10 cellular contexts compared by ENCODE assay signal in genomic region chr11:93532285-93532789, GRCh38. TPM values are rescaled to one million over a fixed set of nuclear protein-coding genes. Genes with fewer than 3 reads are reported as not detected.
DNase-seq lines count a peak whose midpoint lies in the region; ATAC-seq and TF ChIP-seq lines count a peak whose summit lies in the region.
"Had no signal": no experiment of that assay in that cellular context is flagged by ENCODE, and none has a peak within 500 bp of the region (broad histone marks: within the 10 kb centered on the region; RNA-seq: fewer than 3 reads in every experiment).

No MANE protein-coding gene starts in this region.

- CTCF ChIA-PET in activated naive CD4-positive, alpha-beta T cell treated with anti-CD3 and anti-CD28 coated beads, Interleukin-2, amount 10 ng/mL, durations not matched to agents 7 days and 5 days (lab: Charles Lee): interaction anchor here (0.6 to 2.2 kb wide), 2 partner anchors 10 to 301 kb away, joined by 3 to 7 read pairs; no protein-coding TSS in a partner anchor

- DNase-seq in activated naive CD4-positive, alpha-beta T cell treated with anti-CD3 and anti-CD28 coated beads, Interleukin-2, amount 50 U/mL, for 72 hours (ENCODE audit: low spot score in 2 of 2): no peak
- DNase-seq in activated naive CD4-positive, alpha-beta T cell treated with anti-CD3 and anti-CD28 coated beads, Interleukin-2, amount 10 ng/mL, durations not matched to agents 7 days and 5 days: no peak
- DNase-seq in activated T-cell treated with anti-CD3 and anti-CD28 coated beads, Interleukin-2, amount 50 U/mL, for 48 hours: peak; percentile 43 to 57
- peak; percentile 43 for DNase-seq in stimulated activated CD8-positive, alpha-beta memory T cell treated with anti-CD3 and anti-CD28 coated beads, Interleukin-4, amount 100 ng/mL, for 48 hours
- DNase-seq in GM10266 (ENCODE audit: extremely low spot score) (no peak), NCI-H2081 (lab: John Stamatoyannopoulos, UW) (no peak), superior temporal gyrus (ENCODE audit: extremely low spot score) (no peak)
- DNase-seq: left lung had no signal

- H3K9me3 Mint-ChIP-seq in activated naive CD4-positive, alpha-beta T cell treated with anti-CD3 and anti-CD28 coated beads, Interleukin-2, amount 50 U/mL, for 72 hours: no peaks in the 10 kb centered on the region
- no peaks in the 10 kb centered on the region for H3K9me3 Mint-ChIP-seq in activated naive CD4-positive, alpha-beta T cell treated with anti-CD3 and anti-CD28 coated beads, Interleukin-2, amount 10 ng/mL, durations not matched to agents 7 days and 5 days

- H3K27ac Mint-ChIP-seq in activated naive CD4-positive, alpha-beta T cell treated with anti-CD3 and anti-CD28 coated beads, Interleukin-2, amount 50 U/mL, for 72 hours: peak overlapping the region in 1 of 2 donors; percentile 62
- no peak overlapping the region for H3K27ac Mint-ChIP-seq in activated naive CD4-positive, alpha-beta T cell treated with anti-CD3 and anti-CD28 coated beads, Interleukin-2, amount 10 ng/mL, durations not matched to agents 7 days and 5 days

- ATAC-seq in activated naive CD4-positive, alpha-beta T cell treated with anti-CD3 and anti-CD28 coated beads, Interleukin-2, amount 50 U/mL, for 72 hours: peak; percentile 53 to 83
- ATAC-seq in HG02938 (IDR thresholded peaks at IDR 0.05; ENCODE audit: unreplicated experiment): peak; percentile 26
- ATAC-seq: gastroesophageal sphincter, left lung had no signal

- TF ChIP-seq CTCF in GM10266 (IDR thresholded peaks at IDR 0.05; ENCODE audit: control insufficient read depth, insufficient read depth, low read depth, missing control alignments): no peak

- no peak overlapping the region for H3K4me3 Mint-ChIP-seq in activated naive CD4-positive, alpha-beta T cell treated with anti-CD3 and anti-CD28 coated beads, Interleukin-2, amount 10 ng/mL, durations not matched to agents 7 days and 5 days

- H3K36me3 Mint-ChIP-seq in activated naive CD4-positive, alpha-beta T cell treated with anti-CD3 and anti-CD28 coated beads, Interleukin-2, amount 50 U/mL, for 72 hours: no peaks in the 10 kb centered on the region
- H3K36me3 Mint-ChIP-seq in activated naive CD4-positive, alpha-beta T cell treated with anti-CD3 and anti-CD28 coated beads, Interleukin-2, amount 10 ng/mL, durations not matched to agents 7 days and 5 days: no peaks in the 10 kb centered on the region

- no peaks in the 10 kb centered on the region for H3K27me3 Mint-ChIP-seq in activated naive CD4-positive, alpha-beta T cell treated with anti-CD3 and anti-CD28 coated beads, Interleukin-2, amount 10 ng/mL, durations not matched to agents 7 days and 5 days

- H3K4me1 Mint-ChIP-seq in activated naive CD4-positive, alpha-beta T cell treated with anti-CD3 and anti-CD28 coated beads, Interleukin-2, amount 10 ng/mL, durations not matched to agents 7 days and 5 days: peaks cover 70% of the 10 kb centered on the region

RNA-seq across cellular contexts. Expression of gene SMCO4, which starts 10.9 kb away (rescaled TPM):
- total RNA-seq in activated naive CD4-positive, alpha-beta T cell treated with anti-CD3 and anti-CD28 coated beads, Interleukin-2, amount 50 U/mL, for 72 hours: 10 to 100 TPM; 11.9 to 18.5 TPM

Comparison
In these comparisons a context has a peak if more than half of its experiments do, and no peak if none do; other contexts are left out.
1. DNase-seq: peak in activated T-cell treated with anti-CD3 and anti-CD28 coated beads, Interleukin-2, amount 50 U/mL, for 48 hours (2 of 2) and stimulated activated CD8-positive, alpha-beta memory T cell treated with anti-CD3 and anti-CD28 coated beads, Interleukin-4, amount 100 ng/mL, for 48 hours (single experiment); none in activated naive CD4-positive, alpha-beta T cell treated with anti-CD3 and anti-CD28 coated beads, Interleukin-2, amount 50 U/mL, for 72 hours (0 of 2), activated naive CD4-positive, alpha-beta T cell treated with anti-CD3 and anti-CD28 coated beads, Interleukin-2, amount 10 ng/mL, durations not matched to agents 7 days and 5 days (single experiment), GM10266 (single experiment), NCI-H2081 (0 of 2) and superior temporal gyrus (single experiment).